Comparison of ENCODE assay signal across 1 cellular context in genomic region chr15:50260969-50261496, GRCh38.
TF ChIP-seq lines count a peak whose summit lies in the region.

No MANE protein-coding gene starts in this region.

TF ChIP-seq in SK-N-SH treated with all-trans-retinoic acid at 6 μM for 48 hours, 23 proteins besides CTCF, POLR2A, EP300 and RAD21 (continued from another document):
- TF ChIP-seq TSHZ2 (CRISPR knock-in tag; IDR thresholded peaks at IDR 0.05) (no peak), ARNTL (CRISPR knock-in tag; IDR thresholded peaks at IDR 0.05; ENCODE audit: borderline replicate concordance, low read depth) (no peak), CSDC2 (CRISPR knock-in tag; IDR thresholded peaks at IDR 0.05) (no peak), OSR1 (CRISPR knock-in tag; IDR thresholded peaks at IDR 0.05) (no peak), POU6F1 (CRISPR knock-in tag; IDR thresholded peaks at IDR 0.05; ENCODE audit: borderline replicate concordance, low read depth) (no peak), ZNF565 (CRISPR knock-in tag; conservative IDR thresholded peaks at IDR 0.05; ENCODE audit: low read depth) (no peak), ZFP3 (CRISPR knock-in tag; IDR thresholded peaks at IDR 0.05) (no peak), RARB (CRISPR knock-in tag; IDR thresholded peaks at IDR 0.05) (no peak), GLIS3 (CRISPR knock-in tag; IDR thresholded peaks at IDR 0.05) (no peak), ZNF8 (CRISPR knock-in tag; IDR thresholded peaks at IDR 0.05) (no peak), TOX (CRISPR knock-in tag; IDR thresholded peaks at IDR 0.05; ENCODE audit: borderline replicate concordance) (no peak), BACH2 (CRISPR knock-in tag; IDR thresholded peaks at IDR 0.05; ENCODE audit: borderline replicate concordance) (no peak)
